ENCODE assay signal across 11 cellular contexts in the genomic region with DNA sequence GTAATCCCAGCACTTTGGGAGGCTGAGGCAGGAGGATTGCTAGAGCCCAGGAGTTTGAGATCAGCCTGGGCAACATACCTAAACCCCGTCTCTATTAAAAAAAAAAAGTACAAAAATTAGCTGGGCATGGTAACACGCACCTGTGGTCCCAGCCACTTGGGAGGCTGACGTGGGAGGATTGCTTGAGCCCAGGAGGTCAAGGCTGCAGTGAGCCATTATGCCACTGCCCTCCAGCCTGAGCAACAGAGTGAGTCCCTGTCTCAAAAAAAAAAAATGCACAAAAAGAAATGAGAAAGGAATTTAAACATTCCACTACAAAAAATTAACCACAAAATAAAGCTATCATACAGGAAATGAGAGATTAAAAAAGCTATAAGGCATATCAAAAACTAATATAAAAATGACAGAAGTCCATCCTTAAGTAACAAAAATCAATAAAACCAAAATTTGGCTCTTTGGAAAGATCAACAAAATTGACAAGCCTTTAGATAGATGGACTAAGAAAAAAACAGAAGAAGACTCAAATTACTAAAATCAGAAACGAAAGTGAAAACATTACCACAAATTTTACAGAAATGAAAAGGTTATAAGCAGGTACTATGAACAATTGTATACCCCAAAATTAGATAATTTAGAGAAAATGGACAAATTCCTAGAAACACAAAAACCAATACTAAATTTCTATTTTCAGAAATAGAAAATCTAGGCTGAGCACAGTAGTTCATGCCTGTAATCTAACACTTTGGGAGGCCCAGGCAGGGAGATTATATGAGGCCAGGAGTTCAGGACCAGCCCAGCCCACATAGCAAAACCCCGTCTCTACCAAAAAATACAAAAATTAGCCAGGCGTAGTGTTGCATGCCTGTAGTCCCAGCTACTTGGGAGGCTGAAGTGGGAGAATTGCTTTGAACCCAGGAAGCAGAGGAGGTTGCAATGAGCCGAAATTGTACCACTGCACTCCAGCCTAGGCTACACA. TPM values are rescaled to one million over a fixed set of nuclear protein-coding genes. Genes with fewer than 3 reads are reported as not detected.
A peak's percentile ranks its signal among the peaks of the same experiment; 100 is the strongest.
DNase-seq lines count a peak whose midpoint lies in the region; ATAC-seq and FAIRE-seq lines count a peak whose summit lies in the region.
"Had no signal": no experiment of that assay in that cellular context is flagged by ENCODE, and none has a peak within 500 bp of the region (broad histone marks: within the 10 kb centered on the region; RNA-seq: fewer than 3 reads in every experiment).

No MANE protein-coding gene starts in this region.

- peak; percentile 61 for FAIRE-seq in A204.1 (lab: Jason Lieb, UNC)

- intact Hi-C loops in sciatic nerve (cut with DNase I), result no loop called here

- ATAC-seq in GM19043 (IDR thresholded peaks at IDR 0.05; ENCODE audit: low read depth, unreplicated experiment), result peak; percentile 93
- peak; percentile 74 for ATAC-seq in HG02678 (IDR thresholded peaks at IDR 0.05; ENCODE audit: unreplicated experiment)
- ATAC-seq in HG03520 (IDR thresholded peaks at IDR 0.05; ENCODE audit: unreplicated experiment), result peak; percentile 71
- ATAC-seq in sciatic nerve, result no peak
- ATAC-seq: T-cell had no signal

- DNase-seq in sciatic nerve (ENCODE audit: low spot score), result no peak
- DNase-seq in A172 (ENCODE audit: low spot score), result no peak
- no peak for DNase-seq in activated CD4-positive, CD25-positive, alpha-beta regulatory T cell treated with anti-CD3 and anti-CD28 coated beads, Interleukin-2, amount 50 U/mL, for 72 hours
- DNase-seq in NOMO-1 treated with DMSO at 0.1 percent for 48 hours (lab: John Stamatoyannopoulos, UW; ENCODE audit: unreplicated experiment), result no peak
- DNase-seq: foreskin melanocyte; stimulated activated CD4-positive, alpha-beta T cell treated with anti-CD3 and anti-CD28 coated beads, Interleukin-15, amount 100 ng/mL, for 24 hours; T-cell had no signal

RNA-seq across cellular contexts. Expression of a gene that starts 42.4 kb away (rescaled TPM):
- total RNA-seq in sciatic nerve, result 3.5 TPM
- 1.3 TPM in 2 replicates for total RNA-seq in A172 (2014; rRNA removed; shearing (Covaris generic))
